14 cellular contexts compared by ENCODE assay signal in genomic region chr4:48130100-48130499, GRCh38. TPM values are rescaled to one million over a fixed set of nuclear protein-coding genes. Genes with fewer than 3 reads are reported as not detected.
DNase-seq lines count a peak whose midpoint lies in the region; ATAC-seq and TF ChIP-seq lines count a peak whose summit lies in the region.
"Had no signal": no experiment of that assay in that cellular context is flagged by ENCODE, and none has a peak within 500 bp of the region (broad histone marks: within the 10 kb centered on the region; RNA-seq: fewer than 3 reads in every experiment).

No MANE protein-coding gene starts in this region.

- no peak for DNase-seq in T-helper 2 cell treated with Interferon-gamma antibody and Interleukin-4, amounts not matched to agents 5 μg/mL and 100 μg/mL, for 36 hours (ENCODE audit: low spot score)
- DNase-seq in T-helper 2 cell = no peak
- no peak for DNase-seq in activated naive CD8-positive, alpha-beta T cell treated with anti-CD3 and anti-CD28 coated beads, Interleukin-2, amount 50 U/mL, for 24 hours
- no peak for DNase-seq in naive thymus-derived CD8-positive, alpha-beta T cell
- DNase-seq in left lobe of liver (ENCODE audit: low spot score) = no peak
- no peak for DNase-seq in NCI-H1436 treated with DMSO at 0.1 percent for 48 hours (lab: John Stamatoyannopoulos, UW)
- DNase-seq: EL, NCI-H2029, NCI-H524, upper lobe of right lung had no signal

- POLR2A ChIA-PET in naive thymus-derived CD8-positive, alpha-beta T cell (lab: Charles Lee) = interaction anchor here (0.8 to 10.0 kb wide), 6 partner anchors 9 to 212 kb away, joined by 3 to 193 read pairs (median 4); no protein-coding TSS in a partner anchor

- H3K27ac Mint-ChIP-seq in T-helper 2 cell treated with Interferon-gamma antibody and Interleukin-4, amounts not matched to agents 5 μg/mL and 100 μg/mL, for 36 hours = peak overlapping the region; percentile 85
- H3K27ac Mint-ChIP-seq in activated naive CD8-positive, alpha-beta T cell treated with anti-CD3 and anti-CD28 coated beads, Interleukin-2, amount 50 U/mL, for 24 hours = peak overlapping the region; percentile 93
- H3K27ac Mint-ChIP-seq in naive thymus-derived CD8-positive, alpha-beta T cell = peak overlapping the region in 9 of 10 donors; percentile 90 to 98 (median 96)

- peaks cover 13% of the 10 kb centered on the region for H3K36me3 Mint-ChIP-seq in T-helper 2 cell treated with Interferon-gamma antibody and Interleukin-4, amounts not matched to agents 5 μg/mL and 100 μg/mL, for 36 hours (ENCODE audit: low read depth)
- peaks cover 3% of the 10 kb centered on the region for H3K36me3 Mint-ChIP-seq in activated naive CD8-positive, alpha-beta T cell treated with anti-CD3 and anti-CD28 coated beads, Interleukin-2, amount 50 U/mL, for 24 hours (ENCODE audit: low read depth)
- H3K36me3 Mint-ChIP-seq in naive thymus-derived CD8-positive, alpha-beta T cell = peaks cover 14 to 57% (median 26%) of the 10 kb centered on the region in 3 donors

- TF ChIP-seq RAD21 in Ishikawa (IDR thresholded peaks at IDR 0.05; ENCODE audit: low read depth) = no peak

- peaks cover 67% of the 10 kb centered on the region for H3K4me1 Mint-ChIP-seq in T-helper 2 cell treated with Interferon-gamma antibody and Interleukin-4, amounts not matched to agents 5 μg/mL and 100 μg/mL, for 36 hours (ENCODE audit: low read depth)
- peaks cover 95% of the 10 kb centered on the region for H3K4me1 Mint-ChIP-seq in activated naive CD8-positive, alpha-beta T cell treated with anti-CD3 and anti-CD28 coated beads, Interleukin-2, amount 50 U/mL, for 24 hours
- H3K4me1 Mint-ChIP-seq in naive thymus-derived CD8-positive, alpha-beta T cell = peaks cover 38 to 81% (median 73%) of the 10 kb centered on the region in 4 donors

- H3K9me3 Mint-ChIP-seq in T-helper 2 cell treated with Interferon-gamma antibody and Interleukin-4, amounts not matched to agents 5 μg/mL and 100 μg/mL, for 36 hours = no peaks in the 10 kb centered on the region
- no peaks in the 10 kb centered on the region for H3K9me3 Mint-ChIP-seq in activated naive CD8-positive, alpha-beta T cell treated with anti-CD3 and anti-CD28 coated beads, Interleukin-2, amount 50 U/mL, for 24 hours
- no peaks in the 10 kb centered on the region for H3K9me3 Mint-ChIP-seq in naive thymus-derived CD8-positive, alpha-beta T cell

- H3K4me3 Mint-ChIP-seq in T-helper 2 cell treated with Interferon-gamma antibody and Interleukin-4, amounts not matched to agents 5 μg/mL and 100 μg/mL, for 36 hours = peak overlapping the region; percentile 78
- H3K4me3 Mint-ChIP-seq in activated naive CD8-positive, alpha-beta T cell treated with anti-CD3 and anti-CD28 coated beads, Interleukin-2, amount 50 U/mL, for 24 hours = peak overlapping the region; percentile 83
- peak overlapping the region; percentile 79 to 98 (median 92) for H3K4me3 Mint-ChIP-seq in naive thymus-derived CD8-positive, alpha-beta T cell

- no peak for TF ChIP-seq EP300 in Ishikawa (IDR thresholded peaks at IDR 0.05; ENCODE audit: borderline replicate concordance)

- no peak for ATAC-seq in activated naive CD8-positive, alpha-beta T cell treated with anti-CD3 and anti-CD28 coated beads, Interleukin-2, amount 50 U/mL, for 24 hours
- ATAC-seq in naive thymus-derived CD8-positive, alpha-beta T cell = no peak
- ATAC-seq in left lobe of liver = no peak
- ATAC-seq in HG03457 (IDR thresholded peaks at IDR 0.05; ENCODE audit: unreplicated experiment) = no peak

- H3K27me3 Mint-ChIP-seq in T-helper 2 cell treated with Interferon-gamma antibody and Interleukin-4, amounts not matched to agents 5 μg/mL and 100 μg/mL, for 36 hours (ENCODE audit: low read depth) = no peaks in the 10 kb centered on the region
- no peaks in the 10 kb centered on the region for H3K27me3 Mint-ChIP-seq in activated naive CD8-positive, alpha-beta T cell treated with anti-CD3 and anti-CD28 coated beads, Interleukin-2, amount 50 U/mL, for 24 hours
- H3K27me3 Mint-ChIP-seq in naive thymus-derived CD8-positive, alpha-beta T cell = no peaks in the 10 kb centered on the region

TF ChIP-seq in Ishikawa, 13 proteins besides CTCF, POLR2A, EP300 and RAD21:
- TF ChIP-seq TCF12 (IDR thresholded peaks at IDR 0.05; ENCODE audit: low read depth) (0 out of 2 replicates have a peak, but pooled peaks have one; percentile 1), TAF1 (IDR thresholded peaks at IDR 0.05; ENCODE audit: low read depth) (no peak)
TF ChIP-seq in Ishikawa: peak in this region for 1.

RNA-seq across cellular contexts. Expression of gene TXK, which starts 4.0 kb away (rescaled TPM):
- 100 to 1,000 TPM; 135 to 140 TPM for total RNA-seq in naive thymus-derived CD8-positive, alpha-beta T cell
- polyA plus RNA-seq in naive thymus-derived CD8-positive, alpha-beta T cell = 10 to 100 TPM; 57.8 to 92.2 (median 60.4) TPM
- total RNA-seq in left lobe of liver = 1.1 TPM
- total RNA-seq: A172 had no signal
- polyA plus RNA-seq: smooth muscle cell had no signal

Comparison
In these comparisons a context has a peak if more than half of its experiments do, and no peak if none do; other contexts are left out.
1. RNA of gene TXK, which starts 4.0 kb away (total RNA-seq): 135 to 140 TPM in naive thymus-derived CD8-positive, alpha-beta T cell; 1.1 TPM in left lobe of liver (single experiment); every median in the first group is over 10 times any median in the second.
2. Peak in every context shown above with its lines, with median percentiles within 50 percentile points of each other: H3K27ac Mint-ChIP-seq and H3K4me3 Mint-ChIP-seq.